In the genomic region with DNA sequence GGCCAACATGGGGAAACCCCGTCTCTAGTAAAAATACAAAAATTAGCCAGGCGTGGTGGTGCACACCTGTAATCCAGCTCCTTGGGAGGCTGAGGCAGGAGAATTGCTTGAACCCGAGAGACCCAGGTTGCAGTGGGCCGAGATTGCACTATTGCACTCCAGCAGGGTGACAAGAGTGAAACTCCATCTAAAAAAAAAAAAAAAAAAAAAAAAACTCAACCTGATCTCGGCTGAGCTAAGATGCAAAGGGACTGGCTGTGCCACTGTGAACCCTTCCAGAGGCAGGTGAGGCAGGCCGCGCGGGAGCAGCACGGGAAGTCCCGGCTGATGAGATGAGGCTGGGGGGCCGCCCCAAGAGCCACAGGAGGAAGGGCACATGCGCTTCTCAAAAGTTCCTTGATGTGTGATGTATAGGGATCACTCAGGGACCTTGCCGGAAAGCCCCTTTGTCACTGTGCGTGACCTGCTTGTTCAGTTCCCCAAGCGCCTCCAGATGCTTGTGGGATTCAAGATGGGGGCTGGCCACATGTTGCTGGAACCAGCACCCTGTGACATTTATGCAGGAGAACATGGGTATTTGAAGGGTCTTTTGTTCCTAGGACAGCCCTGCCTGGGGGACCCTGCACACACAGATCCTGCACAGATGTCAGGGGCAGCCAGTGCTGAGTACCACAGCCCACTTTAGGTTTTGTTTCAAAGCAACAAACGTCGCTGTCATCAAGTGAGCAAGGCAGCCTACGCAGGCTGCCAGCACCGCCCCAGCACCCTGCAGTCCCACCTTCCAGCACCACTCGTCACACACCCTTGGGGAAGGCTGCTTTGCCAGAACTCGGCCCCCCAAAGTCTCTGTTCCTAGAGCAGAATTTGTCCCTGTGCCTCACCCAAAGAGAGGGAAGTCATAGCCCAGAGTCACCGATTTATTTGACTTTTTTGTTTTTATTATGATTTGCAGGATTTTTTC, we compare ENCODE assay signal across 18 cellular contexts.
DNase-seq lines count a peak whose midpoint lies in the region; ATAC-seq and TF ChIP-seq lines count a peak whose summit lies in the region.
"Had no signal": no experiment of that assay in that cellular context is flagged by ENCODE, and none has a peak within 500 bp of the region (broad histone marks: within the 10 kb centered on the region; RNA-seq: fewer than 3 reads in every experiment).

No MANE protein-coding gene starts in this region.

- CTCF ChIA-PET in GM10248 (lab: Yijun Ruan, JAX) = no interaction called here

- ATAC-seq in HG02610 (IDR thresholded peaks at IDR 0.05; ENCODE audit: unreplicated experiment) (peak; percentile 87), HG03565 (IDR thresholded peaks at IDR 0.05; ENCODE audit: unreplicated experiment) (peak; percentile 78), body of pancreas (no peak)
- no peak for ATAC-seq in activated T-cell treated with anti-CD3 and anti-CD28 coated beads, Interleukin-2, amount 50 U/mL, for 4 hours
- ATAC-seq: A549 had no signal

- whole genome bisulfite sequencing in body of pancreas, 2 donors = 91 to 94% methylated on average over 20 to 21 of the region's 22 CpGs

- intact Hi-C loops in body of pancreas (cut with DNase I) = no loop called here

- H3K27ac ChIP-seq in body of pancreas = no peak overlapping the region
- H3K27ac ChIP-seq: A549, epithelial cell of prostate had no signal

- no peaks in the 10 kb centered on the region for H3K27me3 Mint-ChIP-seq in activated T-cell treated with anti-CD3 and anti-CD28 coated beads, Interleukin-2, amount 50 U/mL, for 4 hours (ENCODE audit: low read depth)
- H3K27me3 Mint-ChIP-seq: CD4-positive, alpha-beta memory T cell had no signal

- DNase-seq in GM10248 (ENCODE audit: extremely low spot score) (peak; percentile 81), NCI-H446 treated with DMSO at 0.1 percent for 48 hours (lab: John Stamatoyannopoulos, UW) (no peak), body of pancreas (no peak), HK-2 (ENCODE audit: unreplicated experiment) (no peak)
- DNase-seq in activated T-cell treated with anti-CD3 and anti-CD28 coated beads, Interleukin-2, amount 50 U/mL, for 4 hours = no peak
- DNase-seq: activated CD4-positive, alpha-beta T cell treated with anti-CD3 and anti-CD28 coated beads, Interleukin-2, amount 50 U/mL, for 48 hours; CD4-positive, alpha-beta memory T cell; MV-4-11; NCI-H2171 treated with DMSO at 0.1 percent for 48 hours; SIG-M5; stimulated activated CD4-positive, alpha-beta T cell treated with anti-CD3 and anti-CD28 coated beads, Interleukin-4, amount 100 ng/mL, for 4 hours; stimulated activated naive CD4-positive, alpha-beta T cell treated with Interleukin-2 at 50 U/mL for 16 hours had no signal

- no peak overlapping the region for H3K4me3 ChIP-seq in body of pancreas
- H3K4me3 ChIP-seq: A549 had no signal

- TF ChIP-seq POLR2A in GM19099 (IDR thresholded peaks at IDR 0.05; ENCODE audit: extremely low read depth, insufficient read length, low read depth) (peak; percentile 33), body of pancreas (IDR thresholded peaks at IDR 0.05) (no peak)

- no peak overlapping the region for H3K4me3 Mint-ChIP-seq in activated T-cell treated with anti-CD3 and anti-CD28 coated beads, Interleukin-2, amount 50 U/mL, for 4 hours
- H3K4me3 Mint-ChIP-seq: activated T-helper 1 cell treated with anti-CD3 and anti-CD28 coated beads, Interleukin-12 subunit alpha, Interleukin-12 subunit beta, Interleukin-2, Interleukin-4 antibody, amounts not matched to agents 30 ng/mL and 10 ng/mL and 1 ng/mL, durations not matched to agents 14 hours and 24 hours and 36 hours; CD4-positive, alpha-beta memory T cell had no signal

- H3K4me1 Mint-ChIP-seq in activated T-cell treated with anti-CD3 and anti-CD28 coated beads, Interleukin-2, amount 50 U/mL, for 4 hours (ENCODE audit: low read depth) = no peaks in the 10 kb centered on the region

- POLR2A ChIA-PET in GM10248 (lab: Yijun Ruan, JAX) = no interaction called here

- H3K27me3 ChIP-seq in body of pancreas = no peaks in the 10 kb centered on the region

- H3K9me3 ChIP-seq in body of pancreas = no peaks in the 10 kb centered on the region
- H3K9me3 ChIP-seq: A549 had no signal

- no peaks in the 10 kb centered on the region for H3K4me1 ChIP-seq in body of pancreas
- H3K4me1 ChIP-seq: A549 had no signal

- TF ChIP-seq CTCF in GM10248 (IDR thresholded peaks at IDR 0.05; ENCODE audit: control extremely low read depth, extremely low read depth, low read depth, missing control alignments) (no peak), body of pancreas (IDR thresholded peaks at IDR 0.05) (no peak)

- H3K9me3 Mint-ChIP-seq in activated T-cell treated with anti-CD3 and anti-CD28 coated beads, Interleukin-2, amount 50 U/mL, for 4 hours = no peaks in the 10 kb centered on the region

- H3K36me3 Mint-ChIP-seq in activated T-cell treated with anti-CD3 and anti-CD28 coated beads, Interleukin-2, amount 50 U/mL, for 4 hours (ENCODE audit: insufficient read depth) = peaks cover 16% of the 10 kb centered on the region

- no peaks in the 10 kb centered on the region for H3K36me3 ChIP-seq in body of pancreas (replicated peaks in 1 of 2; ENCODE audit: insufficient read depth in 1 of 2, low read depth in 2 of 2)

Comparison
In these comparisons a context has a peak if more than half of its experiments do, and no peak if none do; other contexts are left out.
1. ATAC-seq: peak in HG02610 (single experiment) and HG03565 (single experiment); none in body of pancreas (single experiment) and activated T-cell treated with anti-CD3 and anti-CD28 coated beads, Interleukin-2, amount 50 U/mL, for 4 hours (0 of 2).